ENCODE assay signal across 1 cellular context in the genomic region with DNA sequence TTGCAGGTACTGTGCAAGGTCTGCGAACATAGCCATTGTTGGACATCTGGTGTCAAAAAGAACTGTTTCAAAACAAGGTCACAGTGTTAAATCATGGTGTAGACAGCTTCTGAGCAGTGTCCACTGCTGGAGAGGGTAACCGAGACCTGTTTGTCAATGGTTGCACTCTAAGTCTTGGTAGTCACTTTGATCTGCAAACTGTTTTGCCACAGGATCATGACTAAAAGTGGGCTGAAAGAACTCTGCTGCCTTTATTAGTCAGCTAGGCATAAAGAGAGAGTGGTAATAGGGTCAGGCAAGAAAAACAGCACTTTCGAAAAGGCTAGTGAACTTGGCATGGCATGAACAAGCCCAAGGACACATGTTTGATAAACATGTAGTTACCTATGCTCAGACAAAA.
TF ChIP-seq lines count a peak whose summit lies in the region.

No MANE protein-coding gene starts in this region.

TF ChIP-seq in SK-N-SH treated with all-trans-retinoic acid at 6 μM for 48 hours, 23 proteins besides CTCF, POLR2A, EP300 and RAD21 (continued from another document):
- TF ChIP-seq, protein P1, sequence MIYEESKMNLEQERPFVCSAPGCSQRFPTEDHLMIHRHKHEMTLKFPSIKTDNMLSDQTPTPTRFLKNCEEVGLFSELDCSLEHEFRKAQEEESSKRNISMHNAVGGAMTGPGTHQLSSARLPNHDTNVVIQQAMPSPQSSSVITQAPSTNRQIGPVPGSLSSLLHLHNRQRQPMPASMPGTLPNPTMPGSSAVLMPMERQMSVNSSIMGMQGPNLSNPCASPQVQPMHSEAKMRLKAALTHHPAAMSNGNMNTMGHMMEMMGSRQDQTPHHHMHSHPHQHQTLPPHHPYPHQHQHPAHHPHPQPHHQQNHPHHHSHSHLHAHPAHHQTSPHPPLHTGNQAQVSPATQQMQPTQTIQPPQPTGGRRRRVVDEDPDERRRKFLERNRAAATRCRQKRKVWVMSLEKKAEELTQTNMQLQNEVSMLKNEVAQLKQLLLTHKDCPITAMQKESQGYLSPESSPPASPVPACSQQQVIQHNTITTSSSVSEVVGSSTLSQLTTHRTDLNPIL (CRISPR knock-in tag; IDR thresholded peaks at IDR 0.05; ENCODE audit: low read depth): no peak
- TF ChIP-seq OSR1 (CRISPR knock-in tag; IDR thresholded peaks at IDR 0.05) (no peak), ZC3H10 (CRISPR knock-in tag; IDR thresholded peaks at IDR 0.05) (no peak), PPARA (CRISPR knock-in tag; IDR thresholded peaks at IDR 0.05; ENCODE audit: borderline replicate concordance) (no peak), ZNF70 (CRISPR knock-in tag; IDR thresholded peaks at IDR 0.05) (no peak), RARB (CRISPR knock-in tag; IDR thresholded peaks at IDR 0.05) (no peak), ISL1 (CRISPR knock-in tag; IDR thresholded peaks at IDR 0.05) (no peak)
- TF ChIP-seq, protein P2, sequence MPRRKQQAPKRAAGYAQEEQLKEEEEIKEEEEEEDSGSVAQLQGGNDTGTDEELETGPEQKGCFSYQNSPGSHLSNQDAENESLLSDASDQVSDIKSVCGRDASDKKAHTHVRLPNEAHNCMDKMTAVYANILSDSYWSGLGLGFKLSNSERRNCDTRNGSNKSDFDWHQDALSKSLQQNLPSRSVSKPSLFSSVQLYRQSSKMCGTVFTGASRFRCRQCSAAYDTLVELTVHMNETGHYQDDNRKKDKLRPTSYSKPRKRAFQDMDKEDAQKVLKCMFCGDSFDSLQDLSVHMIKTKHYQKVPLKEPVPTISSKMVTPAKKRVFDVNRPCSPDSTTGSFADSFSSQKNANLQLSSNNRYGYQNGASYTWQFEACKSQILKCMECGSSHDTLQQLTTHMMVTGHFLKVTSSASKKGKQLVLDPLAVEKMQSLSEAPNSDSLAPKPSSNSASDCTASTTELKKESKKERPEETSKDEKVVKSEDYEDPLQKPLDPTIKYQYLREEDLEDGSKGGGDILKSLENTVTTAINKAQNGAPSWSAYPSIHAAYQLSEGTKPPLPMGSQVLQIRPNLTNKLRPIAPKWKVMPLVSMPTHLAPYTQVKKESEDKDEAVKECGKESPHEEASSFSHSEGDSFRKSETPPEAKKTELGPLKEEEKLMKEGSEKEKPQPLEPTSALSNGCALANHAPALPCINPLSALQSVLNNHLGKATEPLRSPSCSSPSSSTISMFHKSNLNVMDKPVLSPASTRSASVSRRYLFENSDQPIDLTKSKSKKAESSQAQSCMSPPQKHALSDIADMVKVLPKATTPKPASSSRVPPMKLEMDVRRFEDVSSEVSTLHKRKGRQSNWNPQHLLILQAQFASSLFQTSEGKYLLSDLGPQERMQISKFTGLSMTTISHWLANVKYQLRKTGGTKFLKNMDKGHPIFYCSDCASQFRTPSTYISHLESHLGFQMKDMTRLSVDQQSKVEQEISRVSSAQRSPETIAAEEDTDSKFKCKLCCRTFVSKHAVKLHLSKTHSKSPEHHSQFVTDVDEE (CRISPR knock-in tag; IDR thresholded peaks at IDR 0.05): no peak
